15 cellular contexts compared by ENCODE assay signal in genomic region chr10:132454296-132455198, GRCh38. TPM values are rescaled to one million over a fixed set of nuclear protein-coding genes. Genes with fewer than 3 reads are reported as not detected.
DNase-seq lines count a peak whose midpoint lies in the region; ATAC-seq and TF ChIP-seq lines count a peak whose summit lies in the region.
"Had no signal": no experiment of that assay in that cellular context is flagged by ENCODE, and none has a peak within 500 bp of the region (broad histone marks: within the 10 kb centered on the region; RNA-seq: fewer than 3 reads in every experiment).

No MANE protein-coding gene starts in this region.

- peaks cover 4 to 31% (median 11%) of the 10 kb centered on the region in 4 donors for H3K4me1 Mint-ChIP-seq in CD4-positive, alpha-beta memory T cell
- H3K4me1 Mint-ChIP-seq in neural crest cell, result no peaks in the 10 kb centered on the region

- no peak for DNase-seq in CD4-positive, alpha-beta memory T cell
- no peak for DNase-seq in neural crest cell (ENCODE audit: low read depth, low spot score)
- DNase-seq in dorsolateral prefrontal cortex, result no peak
- DNase-seq in H4 (ENCODE audit: low spot score), result no peak
- no peak for DNase-seq in NCI-H1092 treated with DMSO at 0.1 percent for 48 hours (lab: John Stamatoyannopoulos, UW)
- DNase-seq: GF-D8, H9, NCI-H1436, NCI-H1930, NCI-H526, PC-9 had no signal

- H3K4me2 ChIP-seq in BLaER1, result peak overlapping the region; percentile 78
- H3K4me2 ChIP-seq: PC-9 had no signal

- intact Hi-C loops in CD4-positive, alpha-beta memory T cell (cut with micrococcal nuclease), result loop anchor here (5.0 kb wide), 1 partner anchor 552 kb away; the partner anchor contains the start of gene PPP2R2D
- intact Hi-C loops in dorsolateral prefrontal cortex (cut with DNase I), result loop anchor here (1.0 to 10.0 kb wide), 3 partner anchors 69 to 270 kb away; partner anchors contain the start of gene INPP5A (in 1 of the 2)

- H3K4me1 ChIP-seq in BLaER1, result peaks cover 62% of the 10 kb centered on the region
- peaks cover 26% of the 10 kb centered on the region for H3K4me1 ChIP-seq in CD4-positive, alpha-beta memory T cell (ENCODE audit: insufficient read depth, low read length)
- H3K4me1 ChIP-seq in duodenal mucosa (ENCODE audit: control insufficient read depth in 1 of 2, insufficient read depth in 2 of 2, low read length in 2 of 2), result peaks cover 72 to 83% of the 10 kb centered on the region in 2 donors

- H3K27ac Mint-ChIP-seq in CD4-positive, alpha-beta memory T cell, result peak overlapping the region in 4 of 7 donors; percentile 17 to 76 (median 42)
- peak overlapping the region; percentile 37 for H3K27ac Mint-ChIP-seq in neural crest cell (ENCODE audit: unreplicated experiment)

- no peaks in the 10 kb centered on the region for H3K36me3 Mint-ChIP-seq in CD4-positive, alpha-beta memory T cell
- H3K36me3 Mint-ChIP-seq in neural crest cell (ENCODE audit: low read depth), result no peaks in the 10 kb centered on the region
- H3K36me3 Mint-ChIP-seq: CD14-positive monocyte had no signal

- no peak for ATAC-seq in HG03108 (IDR thresholded peaks at IDR 0.05; ENCODE audit: unreplicated experiment)

- H3K9me3 Mint-ChIP-seq in CD4-positive, alpha-beta memory T cell, result no peaks in the 10 kb centered on the region
- no peaks in the 10 kb centered on the region for H3K9me3 Mint-ChIP-seq in neural crest cell
- H3K9me3 Mint-ChIP-seq: CD14-positive monocyte, H9 had no signal

- no peak overlapping the region for H3K4me3 Mint-ChIP-seq in CD4-positive, alpha-beta memory T cell
- H3K4me3 Mint-ChIP-seq in neural crest cell, result no peak overlapping the region
- H3K4me3 Mint-ChIP-seq: CD14-positive monocyte, H9 had no signal

- H3K36me3 ChIP-seq in BLaER1, result no peaks in the 10 kb centered on the region
- no peaks in the 10 kb centered on the region for H3K36me3 ChIP-seq in CD4-positive, alpha-beta memory T cell (ENCODE audit: insufficient read depth, low read length)
- no peaks in the 10 kb centered on the region for H3K36me3 ChIP-seq in duodenal mucosa (ENCODE audit: control insufficient read depth in 1 of 2, insufficient read depth in 2 of 2, low read length in 2 of 2)

- CTCF ChIA-PET in CD4-positive, alpha-beta memory T cell (lab: Charles Lee; ENCODE audit: partially characterized antibody), result interaction anchor here (0.6 to 2.5 kb wide), 11 partner anchors 8 to 184 kb away, joined by 3 to 21 read pairs (median 4); no protein-coding TSS in a partner anchor

- H3K27ac ChIP-seq in BLaER1 (no peak overlapping the region), duodenal mucosa (ENCODE audit: low read depth, low read length) (peak overlapping the region; percentile 27), dorsolateral prefrontal cortex (no peak overlapping the region)
- no peak overlapping the region for H3K27ac ChIP-seq in CD4-positive, alpha-beta memory T cell (ENCODE audit: low read depth, low read length)
- H3K27ac ChIP-seq: PC-9 had no signal

- no peak overlapping the region for H3K4me3 ChIP-seq in BLaER1
- H3K4me3 ChIP-seq in CD4-positive, alpha-beta memory T cell (ENCODE audit: low read length in 2 of 2), result no peak overlapping the region
- H3K4me3 ChIP-seq in duodenal mucosa (ENCODE audit: low read depth in 1 of 2, low read length in 2 of 2), result no peak overlapping the region
- no peak overlapping the region for H3K4me3 ChIP-seq in dorsolateral prefrontal cortex
- H3K4me3 ChIP-seq: PC-9 had no signal

- peaks cover 16% of the 10 kb centered on the region; the same call in 1 of the 2 replicates for H4K20me1 ChIP-seq in BLaER1

- H3K27me3 ChIP-seq in BLaER1 (peaks cover 12% of the 10 kb centered on the region; the same call in 1 of the 2 replicates), duodenal mucosa (ENCODE audit: control insufficient read depth in 1 of 2, insufficient read depth in 2 of 2, low read length in 2 of 2) (no peaks in the 10 kb centered on the region), dorsolateral prefrontal cortex (no peaks in the 10 kb centered on the region)
- H3K27me3 ChIP-seq in CD4-positive, alpha-beta memory T cell (ENCODE audit: insufficient read depth, low read length), result no peaks in the 10 kb centered on the region

- H3K9me3 ChIP-seq in BLaER1 (no peaks in the 10 kb centered on the region), duodenal mucosa (ENCODE audit: control insufficient read depth in 1 of 2, low read length in 2 of 2) (no peaks in the 10 kb centered on the region)
- H3K9me3 ChIP-seq in CD4-positive, alpha-beta memory T cell (ENCODE audit: control insufficient read depth in 1 of 2, low read length in 2 of 2), result no peaks in the 10 kb centered on the region

- H3K9ac ChIP-seq in BLaER1 (no peak overlapping the region), duodenal mucosa (ENCODE audit: low read depth in 1 of 2, low read length in 2 of 2) (peak overlapping the region; percentile 18 to 39)

- TF ChIP-seq CTCF in neural crest cell (conservative IDR thresholded peaks at IDR 0.05) (no peak), dorsolateral prefrontal cortex (IDR thresholded peaks at IDR 0.05 in 54 of 56, conservative IDR thresholded peaks at IDR 0.05 in 2 of 56; ENCODE audit: low read depth in 1 of 56, partially characterized antibody in 56 of 56) (no peak)

- POLR2A ChIA-PET in CD4-positive, alpha-beta memory T cell (lab: Charles Lee; ENCODE audit: partially characterized antibody), result no interaction called here

- no peaks in the 10 kb centered on the region for H3K27me3 Mint-ChIP-seq in CD4-positive, alpha-beta memory T cell
- peaks cover 3% of the 10 kb centered on the region for H3K27me3 Mint-ChIP-seq in neural crest cell (ENCODE audit: low read depth)

RNA-seq across cellular contexts. Expression of gene PWWP2B, which starts 57.5 kb away (rescaled TPM):
- total RNA-seq in CD4-positive, alpha-beta memory T cell, result 1 to 10 TPM; 9.4 to 9.9 TPM
- 1 to 10 TPM in 1 of 2 donors, under 1 TPM in 1; 0.92 to 3.2 TPM for polyA plus RNA-seq in CD4-positive, alpha-beta memory T cell
- 14.2 and 15.3 TPM in 2 replicates for total RNA-seq in neural crest cell
- 10 to 100 TPM in 118 of 120 experiments, 1 to 10 TPM in 2; 7.7 to 28.3 (median 17.8) TPM for total RNA-seq in dorsolateral prefrontal cortex
- total RNA-seq in H4 (2014; rRNA removed; shearing (Covaris generic)), result 2.2 and 6.2 TPM in 2 replicates
